In genomic region chr13:92745233-92745632, GRCh38 we compare ENCODE assay signal across 21 cellular contexts.
A peak's percentile ranks its signal among the peaks of the same experiment; 100 is the strongest.
DNase-seq lines count a peak whose midpoint lies in the region; TF ChIP-seq lines count a peak whose summit lies in the region.
"Had no signal": no experiment of that assay in that cellular context is flagged by ENCODE, and none has a peak within 500 bp of the region (broad histone marks: within the 10 kb centered on the region; RNA-seq: fewer than 3 reads in every experiment).

No MANE protein-coding gene starts in this region.

- in situ Hi-C loops in mammary epithelial cell (cut with MboI; ENCODE audit: low sequenced_read_pairs in 2 of 2), result no loop called here

- no peak overlapping the region for H3K4me2 ChIP-seq in mammary epithelial cell (ENCODE audit: insufficient read depth, low read depth, low read length)
- H3K4me2 ChIP-seq: KMS-11 had no signal

- no peaks in the 10 kb centered on the region for H4K20me1 ChIP-seq in mammary epithelial cell (ENCODE audit: insufficient read depth, low read length)

- H2AFZ ChIP-seq in mammary epithelial cell (ENCODE audit: low read depth, low read length), result no peak overlapping the region
- H2AFZ ChIP-seq: GM23248 had no signal

- peaks cover 3% of the 10 kb centered on the region for H3K4me1 ChIP-seq in mammary epithelial cell (ENCODE audit: insufficient read depth, low read length)
- H3K4me1 ChIP-seq: SJSA1 had no signal

- H3K27me3 ChIP-seq in mammary epithelial cell (ENCODE audit: insufficient read depth, low read length), result no peaks in the 10 kb centered on the region
- H3K27me3 ChIP-seq: SJSA1 had no signal

- H3K9me3 ChIP-seq in mammary epithelial cell (replicated peaks; ENCODE audit: insufficient read depth, low read length), result no peaks in the 10 kb centered on the region
- H3K9me3 ChIP-seq: SJSA1 had no signal

- H3K9ac ChIP-seq in mammary epithelial cell (ENCODE audit: insufficient read depth, low read length), result no peak overlapping the region
- H3K9ac ChIP-seq: GM23248, KMS-11 had no signal

- DNase-seq in HT1080 (ENCODE audit: low read depth) (peak; percentile 3), NCI-H2171 treated with DMSO at 0.1 percent for 48 hours (lab: John Stamatoyannopoulos, UW) (peak; percentile 77), mammary epithelial cell (peak; percentile 53), pons (ENCODE audit: low spot score) (peak; percentile 20), NCI-H2029 (lab: John Stamatoyannopoulos, UW) (no peak), middle frontal gyrus (ENCODE audit: extremely low spot score, low spot score) (no peak), NCI-H774 (lab: John Stamatoyannopoulos, UW) (no peak)
- DNase-seq: Calu3; CD4-positive, alpha-beta memory T cell; DMS79; GM23248; HCEC 1CT; MM.1S; NCI-H1105; NCI-H187; NCI-H524 treated with DMSO at 0.1 percent for 48 hours; NK-92 treated with Interleukin-12 subunit alpha and Interleukin-12 subunit beta, amount 100 ng/mL, for 24 hours; OCI-M1; T-helper 2 cell had no signal

- dilution Hi-C loops in mammary epithelial cell (cut with HindIII; ENCODE audit: low sequenced_read_pairs), result no loop called here

- TF ChIP-seq CTCF in mammary epithelial cell (conservative IDR thresholded peaks at IDR 0.05 in 1 of 2, IDR thresholded peaks at IDR 0.05 in 1 of 2; ENCODE audit: extremely low read depth in 1 of 2, insufficient read depth in 1 of 2, low read depth in 1 of 2, low read length in 2 of 2), result no peak

- intact Hi-C loops in mammary epithelial cell (cut with micrococcal nuclease), result no loop called here

- H3K79me2 ChIP-seq in mammary epithelial cell (ENCODE audit: insufficient read depth, low read length), result no peaks in the 10 kb centered on the region

- no TSS peak for BruUV-seq in mammary epithelial cell (replicated peaks; lab: Mats Ljungman, UMichigan)

- no peaks in the 10 kb centered on the region for H3K36me3 ChIP-seq in mammary epithelial cell (ENCODE audit: insufficient read depth, low read length)
- H3K36me3 ChIP-seq: SJSA1 had no signal

- CTCF ChIA-PET in mammary epithelial cell (lab: Charles Lee; ENCODE audit: low non-redundant PET), result no interaction called here

- H3K27ac ChIP-seq in mammary epithelial cell (ENCODE audit: insufficient read depth, low read depth, low read length), result no peak overlapping the region
- H3K27ac ChIP-seq: GM23248, KMS-11, SJSA1 had no signal

- H3K4me3 ChIP-seq in mammary epithelial cell (replicated peaks in 1 of 3; ENCODE audit: insufficient read depth in 1 of 3, low read depth in 2 of 3, low read length in 3 of 3), result no peak overlapping the region
- H3K4me3 ChIP-seq: GM23248, SJSA1 had no signal

Comparison
In these comparisons a context has a peak if more than half of its experiments do, and no peak if none do; other contexts are left out.
1. DNase-seq: peak in HT1080 (single experiment), NCI-H2171 treated with DMSO at 0.1 percent for 48 hours (single experiment), mammary epithelial cell (single experiment) and pons (single experiment); none in NCI-H2029 (single experiment), middle frontal gyrus (single experiment) and NCI-H774 (single experiment).